Comparison of ENCODE assay signal across 8 cellular contexts in genomic region chr6:4407710-4408109, GRCh38.
DNase-seq lines count a peak whose midpoint lies in the region; ATAC-seq lines count a peak whose summit lies in the region.

No MANE protein-coding gene starts in this region.

- ATAC-seq in GM18498 (IDR thresholded peaks at IDR 0.05; ENCODE audit: unreplicated experiment), result peak; percentile 98
- peak; percentile 96 for ATAC-seq in GM19043 (IDR thresholded peaks at IDR 0.05; ENCODE audit: low read depth, unreplicated experiment)
- ATAC-seq in GM21526 (IDR thresholded peaks at IDR 0.05; ENCODE audit: low FRiP score, unreplicated experiment), result peak; percentile 99
- ATAC-seq in HG02870 (IDR thresholded peaks at IDR 0.05; ENCODE audit: unreplicated experiment), result peak; percentile 69
- ATAC-seq in HG03175 (IDR thresholded peaks at IDR 0.05; ENCODE audit: unreplicated experiment), result peak; percentile 100

- DNase-seq in KG1 (lab: John Stamatoyannopoulos, UW) (peak; percentile 3), RPMI8226 (peak; percentile 86), pons (ENCODE audit: low spot score) (peak; percentile 43)

Comparison
In these comparisons a context has a peak if more than half of its experiments do, and no peak if none do; other contexts are left out.
1. Peak in every context shown above with its lines: DNase-seq and ATAC-seq.
2. DNase-seq: peak in every context shown above with its lines; median percentile 86 in RPMI8226; 43 in pons; 3 in KG1.